ENCODE assay signal across 10 cellular contexts in the genomic region with DNA sequence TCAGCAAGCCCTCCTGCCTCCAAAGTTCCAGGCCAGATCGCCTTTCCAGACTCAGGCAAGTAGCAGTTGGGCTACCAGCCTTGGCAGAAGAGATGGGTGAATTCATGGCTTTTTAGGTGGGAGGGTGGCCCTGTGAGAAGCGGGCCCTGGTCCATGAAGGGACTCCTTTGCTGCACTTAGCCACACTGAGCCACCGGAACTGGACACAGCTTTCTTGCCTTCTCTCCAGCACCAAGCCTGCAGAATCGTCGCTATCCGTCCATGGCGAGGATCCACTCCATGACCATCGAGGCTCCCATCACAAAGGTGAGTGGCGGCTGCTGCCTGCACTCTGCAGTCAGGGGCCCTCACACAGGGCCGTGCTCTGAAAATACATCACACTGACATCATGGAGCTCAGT.
"Had no signal": no experiment of that assay in that cellular context is flagged by ENCODE, and none has a peak within 500 bp of the region (broad histone marks: within the 10 kb centered on the region; RNA-seq: fewer than 3 reads in every experiment).

No MANE protein-coding gene starts in this region.

- H3K4me2 ChIP-seq: GM23338 had no signal

- H3K4me3 ChIP-seq: GM23248, GM23338, HAP-1 had no signal

- H3K9me3 ChIP-seq: HAP-1 had no signal

- H3K27ac ChIP-seq: GM23248 had no signal

- H3K36me3 ChIP-seq: HAP-1 had no signal

- ATAC-seq: GM23338, HCT116 had no signal

- H3K4me1 ChIP-seq: HAP-1 had no signal

- FAIRE-seq: H54 had no signal

- DNase-seq: GM23248, GOT3, H7, H9, HCEC 1CT, HFFc6 had no signal

- H2AFZ ChIP-seq: GM23248, GM23338 had no signal

- H3K9ac ChIP-seq: GM23248 had no signal
